Comparison of ENCODE assay signal across 12 cellular contexts in genomic region chr19:7986321-7987083, GRCh38. TPM values are rescaled to one million over a fixed set of nuclear protein-coding genes. Genes with fewer than 3 reads are reported as not detected.
DNase-seq lines count a peak whose midpoint lies in the region; ATAC-seq, FAIRE-seq and TF ChIP-seq lines count a peak whose summit lies in the region.
"Had no signal": no experiment of that assay in that cellular context is flagged by ENCODE, and none has a peak within 500 bp of the region (broad histone marks: within the 10 kb centered on the region; RNA-seq: fewer than 3 reads in every experiment).

No MANE protein-coding gene starts in this region.

- peaks cover 37% of the 10 kb centered on the region for H4K20me1 ChIP-seq in keratinocyte (ENCODE audit: control insufficient read depth, extremely low read depth, insufficient read depth, low read length)

- H3K36me3 ChIP-seq in HEK293 (ENCODE audit: control insufficient read depth in 2 of 2, insufficient read depth in 1 of 2, low read length in 2 of 2): peaks cover 21 to 98% of the 10 kb centered on the region in 2 experiments
- peaks cover 31 to 58% of the 10 kb centered on the region in 2 experiments for H3K36me3 ChIP-seq in keratinocyte (ENCODE audit: control insufficient read depth in 2 of 2, extremely low read depth in 1 of 2, insufficient read depth in 2 of 2, low read length in 2 of 2)
- peaks cover 9 to 95% (median 53%) of the 10 kb centered on the region in 4 donors for H3K36me3 ChIP-seq in upper lobe of left lung

- no peak overlapping the region for H3K4me2 ChIP-seq in keratinocyte (ENCODE audit: control insufficient read depth, extremely low read depth, insufficient read depth, low read depth, low read length)

- H3K27ac ChIP-seq in HEK293 (ENCODE audit: extremely low read depth, low read depth, low read length) (no peak overlapping the region), keratinocyte (ENCODE audit: control insufficient read depth, insufficient read depth, low read length) (peak overlapping the region; percentile 5), upper lobe of left lung (peak overlapping the region in 3 of 4 donors; percentile 42 to 53 (median 46))

- peaks cover 2% of the 10 kb centered on the region for H3K27me3 Mint-ChIP-seq in brain
- H3K27me3 Mint-ChIP-seq: activated CD8-positive, alpha-beta T cell treated with anti-CD3 and anti-CD28 coated beads for 36 hours had no signal

- H3K36me3 Mint-ChIP-seq in brain: peaks cover 64% of the 10 kb centered on the region

- no peak overlapping the region for H3K9ac ChIP-seq in keratinocyte (ENCODE audit: control insufficient read depth, extremely low read depth, insufficient read depth, low read length)

- peaks cover 12% of the 10 kb centered on the region for H3K4me1 Mint-ChIP-seq in brain

- no peak overlapping the region for H3K4me3 ChIP-seq in HEK293 (ENCODE audit: low read depth, low read length)
- no peak overlapping the region for H3K4me3 ChIP-seq in keratinocyte (ENCODE audit: control insufficient read depth in 2 of 3, extremely low read depth in 1 of 3, insufficient read depth in 2 of 3, low read depth in 1 of 3, low read length in 3 of 3)
- H3K4me3 ChIP-seq in upper lobe of left lung: no peak overlapping the region
- H3K4me3 ChIP-seq: GM12878 had no signal

- no peaks in the 10 kb centered on the region for H3K4me1 ChIP-seq in HEK293 (ENCODE audit: control insufficient read depth, insufficient read depth, low read length)
- H3K4me1 ChIP-seq in keratinocyte (ENCODE audit: control insufficient read depth, extremely low read depth, insufficient read depth, low read length): peaks cover 61% of the 10 kb centered on the region
- H3K4me1 ChIP-seq in upper lobe of left lung: peaks cover 23 to 42% (median 31%) of the 10 kb centered on the region in 4 donors

- peak overlapping the region in 4 of 5 experiments; percentile 45 to 83 (median 64) for H3K27ac Mint-ChIP-seq in brain
- H3K27ac Mint-ChIP-seq: activated CD8-positive, alpha-beta T cell treated with anti-CD3 and anti-CD28 coated beads for 36 hours had no signal

- no peak overlapping the region for H2AFZ ChIP-seq in keratinocyte (ENCODE audit: control insufficient read depth, low read length)

- no peak for TF ChIP-seq CTCF in HEK293 (tag by site-specific recombination; IDR thresholded peaks at IDR 0.05)
- TF ChIP-seq CTCF in brain (conservative IDR thresholded peaks at IDR 0.05): no peak
- TF ChIP-seq CTCF in keratinocyte (optimal IDR thresholded peaks at IDR 0.05 in 1 of 3, IDR thresholded peaks at IDR 0.05 in 1 of 3, conservative IDR thresholded peaks at IDR 0.05 in 1 of 3; ENCODE audit: extremely low read depth in 1 of 3, insufficient read depth in 2 of 3, low read length in 3 of 3): no peak
- TF ChIP-seq CTCF in upper lobe of left lung (IDR thresholded peaks at IDR 0.05): no peak

- peak; percentile 57 for FAIRE-seq in keratinocyte (lab: Jason Lieb, UNC)
- FAIRE-seq: GM12878 had no signal

- WGBS in upper lobe of left lung, 2 donors: 85 to 86% methylated on average over 21 of the region's 21 CpGs

- POLR2A ChIA-PET in HEK293 (lab: Yijun Ruan, JAX): no interaction called here

- H3K27me3 ChIP-seq in keratinocyte (ENCODE audit: control insufficient read depth, extremely low read depth, insufficient read depth, low read length): no peaks in the 10 kb centered on the region
- H3K27me3 ChIP-seq in upper lobe of left lung: no peaks in the 10 kb centered on the region

- peaks cover 6% of the 10 kb centered on the region for H3K9me1 ChIP-seq in keratinocyte (ENCODE audit: control insufficient read depth, extremely low read depth, insufficient read depth, low read length)

- H3K9me3 ChIP-seq in HEK293 (ENCODE audit: control insufficient read depth, insufficient read depth, low read depth, low read length) (no peaks in the 10 kb centered on the region), keratinocyte (ENCODE audit: control insufficient read depth, low read depth, low read length) (no peaks in the 10 kb centered on the region), upper lobe of left lung (no peaks in the 10 kb centered on the region)

- TF ChIP-seq EP300 in upper lobe of left lung (IDR thresholded peaks at IDR 0.05): no peak

- CTCF ChIA-PET in HEK293 (lab: Yijun Ruan, JAX): no interaction called here

- no peak overlapping the region for H3K4me3 Mint-ChIP-seq in brain
- H3K4me3 Mint-ChIP-seq: activated CD8-positive, alpha-beta T cell treated with anti-CD3 and anti-CD28 coated beads for 36 hours had no signal

- ATAC-seq in upper lobe of left lung (ENCODE audit: low FRiP score in 2 of 2): no peak
- ATAC-seq: activated CD8-positive, alpha-beta T cell treated with anti-CD3 and anti-CD28 coated beads for 36 hours; GM12878 had no signal

- H3K9me3 Mint-ChIP-seq in brain: no peaks in the 10 kb centered on the region
- H3K9me3 Mint-ChIP-seq: activated CD8-positive, alpha-beta T cell treated with anti-CD3 and anti-CD28 coated beads for 36 hours had no signal

- peaks cover 71% of the 10 kb centered on the region for H3K79me2 ChIP-seq in keratinocyte (ENCODE audit: control insufficient read depth, insufficient read depth, low read length)

- dilution Hi-C loops in keratinocyte (cut with MboI; ENCODE audit: extremely low pct_ligation_motif_present, low sequenced_read_pairs): no loop called here

- TF ChIP-seq POLR2A in upper lobe of left lung (IDR thresholded peaks at IDR 0.05): no peak

- DNase-seq in keratinocyte (ENCODE audit: low read depth, low spot score) (no peak), upper lobe of left lung (no peak), NCI-H69 (lab: John Stamatoyannopoulos, UW) (no peak), NCI-H1105 (lab: John Stamatoyannopoulos, UW) (no peak)
- DNase-seq in activated CD4-positive, alpha-beta T cell treated with anti-CD3 and anti-CD28 coated beads for 48 hours: no peak
- DNase-seq: activated CD8-positive, alpha-beta T cell treated with anti-CD3 and anti-CD28 coated beads for 36 hours; amygdala; NCI-H146; occipital lobe had no signal

TF ChIP-seq in HEK293, 187 proteins besides CTCF, POLR2A, EP300 and RAD21:
- TF ChIP-seq, protein P1, sequence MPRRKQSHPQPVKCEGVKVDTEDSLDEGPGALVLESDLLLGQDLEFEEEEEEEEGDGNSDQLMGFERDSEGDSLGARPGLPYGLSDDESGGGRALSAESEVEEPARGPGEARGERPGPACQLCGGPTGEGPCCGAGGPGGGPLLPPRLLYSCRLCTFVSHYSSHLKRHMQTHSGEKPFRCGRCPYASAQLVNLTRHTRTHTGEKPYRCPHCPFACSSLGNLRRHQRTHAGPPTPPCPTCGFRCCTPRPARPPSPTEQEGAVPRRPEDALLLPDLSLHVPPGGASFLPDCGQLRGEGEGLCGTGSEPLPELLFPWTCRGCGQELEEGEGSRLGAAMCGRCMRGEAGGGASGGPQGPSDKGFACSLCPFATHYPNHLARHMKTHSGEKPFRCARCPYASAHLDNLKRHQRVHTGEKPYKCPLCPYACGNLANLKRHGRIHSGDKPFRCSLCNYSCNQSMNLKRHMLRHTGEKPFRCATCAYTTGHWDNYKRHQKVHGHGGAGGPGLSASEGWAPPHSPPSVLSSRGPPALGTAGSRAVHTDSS (tag by site-specific recombination; IDR thresholded peaks at IDR 0.05): 0 out of 2 replicates have a peak, but pooled peaks have one; percentile 59
- no peak for TF ChIP-seq ZNF2 (tag by site-specific recombination; IDR thresholded peaks at IDR 0.05)

RNA-seq across cellular contexts. Expression of gene ELAVL1, which starts 18.9 kb away (rescaled TPM):
- polyA plus RNA-seq in brain (ENCODE audit: insufficient read depth, low read depth, low replicate concordance): 116 TPM
- polyA plus RNA-seq in keratinocyte: 32.6 to 96.8 TPM (median 46.9 TPM) in 3 replicates
- polyA plus RNA-seq in keratinocyte (2011; ENCODE audit: low read depth): 52.0 TPM
- polyA plus RNA-seq in keratinocyte (2011; cell fraction: cytosol; rRNA removed): 62.0 and 62.8 TPM in 2 replicates
- polyA plus RNA-seq in keratinocyte (2011; cell fraction: nucleus; rRNA removed): 41.0 and 46.6 TPM in 2 replicates
- polyA plus RNA-seq in keratinocyte (2012; ENCODE audit: low replicate concordance): 33.9 and 74.6 TPM in 2 replicates
- 39.0 to 89.0 TPM (median 56.0 TPM) in 3 replicates for polyA minus RNA-seq in keratinocyte
- 52.0 TPM for polyA minus RNA-seq in keratinocyte (2011; cell fraction: cytosol; rRNA and poly(A)+ RNA removed)
- polyA minus RNA-seq in keratinocyte (2011; cell fraction: nucleus; rRNA and poly(A)+ RNA removed): 16.2 and 23.0 TPM in 2 replicates
- 10 to 100 TPM; 21.0 to 71.1 (median 36.1) TPM for total RNA-seq in upper lobe of left lung

RNA-seq across cellular contexts. Expression of gene TIMM44, which starts 43.0 kb away (rescaled TPM):
- polyA plus RNA-seq in brain (ENCODE audit: insufficient read depth, low read depth, low replicate concordance) (51.2 TPM), keratinocyte (32.4 to 37.1 TPM (median 34.8 TPM) in 3 replicates)
- 29.0 TPM for polyA plus RNA-seq in keratinocyte (2011; ENCODE audit: low read depth)
- polyA plus RNA-seq in keratinocyte (2011; cell fraction: cytosol; rRNA removed): 23.2 and 44.5 TPM in 2 replicates
- 48.6 and 57.5 TPM in 2 replicates for polyA plus RNA-seq in keratinocyte (2011; cell fraction: nucleus; rRNA removed)
- polyA plus RNA-seq in keratinocyte (2012; ENCODE audit: low replicate concordance): 43.7 and 46.1 TPM in 2 replicates
- polyA minus RNA-seq in keratinocyte: 15.3 to 25.4 TPM (median 20.0 TPM) in 3 replicates
- polyA minus RNA-seq in keratinocyte (2011; cell fraction: cytosol; rRNA and poly(A)+ RNA removed): 40.5 TPM
- polyA minus RNA-seq in keratinocyte (2011; cell fraction: nucleus; rRNA and poly(A)+ RNA removed): 23.8 and 25.2 TPM in 2 replicates
- 10 to 100 TPM; 39.8 to 83.2 (median 52.7) TPM for total RNA-seq in upper lobe of left lung
